ENCODE assay signal across 1 cellular context in genomic region chr14:23624830-23625404, GRCh38.
TF ChIP-seq lines count a peak whose summit lies in the region.

No MANE protein-coding gene starts in this region.

TF ChIP-seq in H1, 55 proteins besides CTCF, POLR2A, EP300 and RAD21:
- TF ChIP-seq KDM1A (IDR thresholded peaks at IDR 0.05; ENCODE audit: borderline replicate concordance, low read length) (0 out of 2 replicates have a peak, but pooled peaks have one; percentile 19), EZH2 (IDR thresholded peaks at IDR 0.05; ENCODE audit: low read depth, low read length, severe bottlenecking) (no peak)
